8 cellular contexts compared by ENCODE assay signal in genomic region chr14:101843665-101844064, GRCh38.
DNase-seq lines count a peak whose midpoint lies in the region; ATAC-seq and TF ChIP-seq lines count a peak whose summit lies in the region.

No MANE protein-coding gene starts in this region.

- peaks cover 60 to 86% (median 62%) of the 10 kb centered on the region in 3 donors for H3K4me1 Mint-ChIP-seq in naive B cell

- H3K4me3 ChIP-seq in GM06990 (replicated peaks; ENCODE audit: low read depth, low read length) (no peak overlapping the region), NB4 (ENCODE audit: low read depth, low read length) (no peak overlapping the region)

- no peaks in the 10 kb centered on the region; the same call in 1 of the 2 replicates for H3K36me3 ChIP-seq in GM06990 (ENCODE audit: control insufficient read depth, insufficient read depth, low read length)

- peaks cover 4 to 36% of the 10 kb centered on the region in 2 donors for H3K36me3 Mint-ChIP-seq in activated naive CD4-positive, alpha-beta T cell treated with anti-CD3 and anti-CD28 coated beads, Interleukin-2, amount 50 U/mL, for 72 hours
- no peaks in the 10 kb centered on the region for H3K36me3 Mint-ChIP-seq in naive B cell

- ATAC-seq in GM21529 (IDR thresholded peaks at IDR 0.05; ENCODE audit: unreplicated experiment) (peak; percentile 58), naive B cell (ENCODE audit: low read depth in 2 of 2) (peak; percentile 94 to 96)
- peak; percentile 67 to 80 for ATAC-seq in activated naive CD4-positive, alpha-beta T cell treated with anti-CD3 and anti-CD28 coated beads, Interleukin-2, amount 50 U/mL, for 72 hours

- H3K27ac Mint-ChIP-seq in activated naive CD4-positive, alpha-beta T cell treated with anti-CD3 and anti-CD28 coated beads, Interleukin-2, amount 50 U/mL, for 72 hours, result peak overlapping the region; percentile 12 to 73
- peak overlapping the region; percentile 74 to 98 (median 88) for H3K27ac Mint-ChIP-seq in naive B cell

- TF ChIP-seq POLR2A in NB4 (IDR thresholded peaks at IDR 0.05; ENCODE audit: extremely low read depth, insufficient read length), result no peak

- DNase-seq in GM06990 (ENCODE audit: extremely low read depth, insufficient read length) (peak; percentile 68), NB4 (ENCODE audit: low read depth) (peak; percentile 56), naive B cell (peak; percentile 86), NCI-H2171 treated with DMSO at 0.1 percent for 48 hours (lab: John Stamatoyannopoulos, UW) (no peak), NCI-H1417 (lab: John Stamatoyannopoulos, UW) (no peak), NCI-H1930 (lab: John Stamatoyannopoulos, UW) (no peak)
- peak; percentile 40 to 67 for DNase-seq in activated naive CD4-positive, alpha-beta T cell treated with anti-CD3 and anti-CD28 coated beads, Interleukin-2, amount 50 U/mL, for 72 hours (ENCODE audit: low spot score in 2 of 2)

- H3K27me3 ChIP-seq in GM06990 (replicated peaks; ENCODE audit: control insufficient read depth, insufficient read depth, low read length), result no peaks in the 10 kb centered on the region

- TF ChIP-seq CTCF in GM06990 (IDR thresholded peaks at IDR 0.05; ENCODE audit: insufficient read depth, low read length, poor library complexity, severe bottlenecking) (peak; percentile 61), NB4 (IDR thresholded peaks at IDR 0.05; ENCODE audit: low read depth, low read length) (peak; percentile 27)

- no peaks in the 10 kb centered on the region for H3K9me3 Mint-ChIP-seq in activated naive CD4-positive, alpha-beta T cell treated with anti-CD3 and anti-CD28 coated beads, Interleukin-2, amount 50 U/mL, for 72 hours
- no peaks in the 10 kb centered on the region for H3K9me3 Mint-ChIP-seq in naive B cell

- H3K27me3 Mint-ChIP-seq in naive B cell, result no peaks in the 10 kb centered on the region

- H3K4me3 Mint-ChIP-seq in naive B cell, result peak overlapping the region in 7 of 8 donors; percentile 4 to 73 (median 27)

Comparison
In these comparisons a context has a peak if more than half of its experiments do, and no peak if none do; other contexts are left out.
1. DNase-seq: peak in GM06990 (single experiment), NB4 (single experiment), activated naive CD4-positive, alpha-beta T cell treated with anti-CD3 and anti-CD28 coated beads, Interleukin-2, amount 50 U/mL, for 72 hours (2 of 2) and naive B cell (single experiment); none in NCI-H2171 treated with DMSO at 0.1 percent for 48 hours (single experiment), NCI-H1417 (0 of 3) and NCI-H1930 (0 of 2).
2. Peak in every context shown above with its lines, with median percentiles within 50 percentile points of each other: ATAC-seq.